In genomic region chr5:9451017-9451416, GRCh38 we compare ENCODE assay signal across 26 cellular contexts.
A peak's percentile ranks its signal among the peaks of the same experiment; 100 is the strongest.
DNase-seq lines count a peak whose midpoint lies in the region; ATAC-seq, FAIRE-seq and TF ChIP-seq lines count a peak whose summit lies in the region.
"Had no signal": no experiment of that assay in that cellular context is flagged by ENCODE, and none has a peak within 500 bp of the region (broad histone marks: within the 10 kb centered on the region; RNA-seq: fewer than 3 reads in every experiment).

No MANE protein-coding gene starts in this region.

- H3K36me3 Mint-ChIP-seq in astrocyte (ENCODE audit: low read depth, unreplicated experiment) = no peaks in the 10 kb centered on the region
- H3K36me3 Mint-ChIP-seq: CD14-positive monocyte; CD8-positive, alpha-beta memory T cell had no signal

- no peak overlapping the region for H3K4me3 Mint-ChIP-seq in astrocyte (ENCODE audit: unreplicated experiment)
- H3K4me3 Mint-ChIP-seq: CD14-positive monocyte; CD4-positive, alpha-beta T cell; CD8-positive, alpha-beta memory T cell; GM23338 had no signal

- intact Hi-C loops in left cardiac atrium (cut with DNase I) (no loop called here), PC-3 (cut with micrococcal nuclease) (no loop called here)

- H3K4me1 ChIP-seq in cardiac muscle cell (ENCODE audit: low read depth) (peaks cover 28% of the 10 kb centered on the region), astrocyte (ENCODE audit: insufficient read depth, low read length) (peaks cover 7% of the 10 kb centered on the region), PC-3 (ENCODE audit: insufficient read depth, low read length) (no peaks in the 10 kb centered on the region)
- H3K4me1 ChIP-seq: A549, BE2C had no signal

- CTCF ChIA-PET in PC-3 (lab: Charles Lee) = no interaction called here

- H3K9me3 Mint-ChIP-seq in astrocyte (ENCODE audit: unreplicated experiment) = no peaks in the 10 kb centered on the region
- H3K9me3 Mint-ChIP-seq: CD4-positive, alpha-beta T cell; GM23338 had no signal

- H3K4me3 ChIP-seq in cardiac muscle cell (no peak overlapping the region), astrocyte (ENCODE audit: insufficient read depth, low read depth, low read length) (no peak overlapping the region), PC-3 (ENCODE audit: low read length) (no peak overlapping the region)
- H3K4me3 ChIP-seq: A549; BLaER1 treated with 17β-estradiol and CSF1 and Interleukin-3, amounts not matched to agents 10 nM and 100 nM; GM12878; GM23338 had no signal

- H3K79me2 ChIP-seq in astrocyte (ENCODE audit: insufficient read depth, low read length) (peaks cover 3% of the 10 kb centered on the region), PC-3 (ENCODE audit: low read length) (no peaks in the 10 kb centered on the region)

- DNase-seq in cardiac muscle cell (ENCODE audit: low read depth in 1 of 2, low spot score in 1 of 2) = no peak
- DNase-seq in left cardiac atrium = no peak
- DNase-seq in astrocyte (ENCODE audit: low read depth) = no peak
- DNase-seq in foreskin melanocyte = peak; percentile 69
- peak; percentile 59 for DNase-seq in pons (ENCODE audit: low spot score)
- no peak for DNase-seq in PC-3
- DNase-seq: 8988T; ACHN; AML-193; BE2C; CD4-positive, alpha-beta T cell; CD8-positive, alpha-beta memory T cell; DMS 273 treated with DMSO at 0.1 percent for 48 hours; DMS79; EL; GDM1; HCEC 1CT had no signal

- H3K9ac ChIP-seq in astrocyte (ENCODE audit: low read length) (no peak overlapping the region), PC-3 (ENCODE audit: low read length) (no peak overlapping the region)
- H3K9ac ChIP-seq: BLaER1 treated with 17β-estradiol and CSF1 and Interleukin-3, amounts not matched to agents 10 nM and 100 nM had no signal

- H2AFZ ChIP-seq in astrocyte (ENCODE audit: low read depth, low read length) (no peak overlapping the region), PC-3 (ENCODE audit: low read length) (no peak overlapping the region)
- H2AFZ ChIP-seq: GM23338 had no signal

- H3K27ac ChIP-seq in cardiac muscle cell (peak overlapping the region; percentile 55), astrocyte (ENCODE audit: low read depth, low read length) (no peak overlapping the region), PC-3 (ENCODE audit: low read length) (no peak overlapping the region)
- H3K27ac ChIP-seq: A549; BLaER1 treated with 17β-estradiol and CSF1 and Interleukin-3, amounts not matched to agents 10 nM and 100 nM had no signal

- peak; percentile 20 for FAIRE-seq in astrocyte (lab: Jason Lieb, UNC)
- FAIRE-seq: A549, D721Med, GM12878, GM19239, H54 had no signal

- no TSS peak for BruUV-seq in PC-3 (replicated peaks; lab: Mats Ljungman, UMichigan)

- peaks cover 38% of the 10 kb centered on the region for H3K4me1 Mint-ChIP-seq in astrocyte (ENCODE audit: low read depth, unreplicated experiment)
- H3K4me1 Mint-ChIP-seq: CD8-positive, alpha-beta memory T cell had no signal

- peaks cover 27% of the 10 kb centered on the region for H4K20me1 ChIP-seq in astrocyte (ENCODE audit: insufficient read depth, low read length)
- H4K20me1 ChIP-seq in PC-3 (ENCODE audit: low read length) = no peaks in the 10 kb centered on the region
- H4K20me1 ChIP-seq: BLaER1 treated with 17β-estradiol and CSF1 and Interleukin-3, amounts not matched to agents 10 nM and 100 nM had no signal

- H3K27me3 Mint-ChIP-seq in astrocyte (ENCODE audit: low read depth, unreplicated experiment) = peaks cover 2% of the 10 kb centered on the region
- H3K27me3 Mint-ChIP-seq: CD4-positive, alpha-beta T cell; CD8-positive, alpha-beta memory T cell had no signal

- no peak overlapping the region for H3K27ac Mint-ChIP-seq in astrocyte (ENCODE audit: unreplicated experiment)
- H3K27ac Mint-ChIP-seq: CD14-positive monocyte; CD4-positive, alpha-beta T cell; CD8-positive, alpha-beta memory T cell; GM23338 had no signal

- TF ChIP-seq CTCF in cardiac muscle cell (IDR thresholded peaks at IDR 0.05; ENCODE audit: low read depth, low read length) (no peak), astrocyte (IDR thresholded peaks at IDR 0.05; ENCODE audit: insufficient read depth, low read depth, low read length) (no peak), PC-3 (conservative IDR thresholded peaks at IDR 0.05; ENCODE audit: low read depth, low read length) (no peak)

- no peaks in the 10 kb centered on the region for H3F3A ChIP-seq in PC-3 (ENCODE audit: low read length, unreplicated experiment)

- POLR2A ChIA-PET in PC-3 (lab: Charles Lee; ENCODE audit: unreplicated experiment) = interaction anchor here (0.7 kb wide), 1 partner anchor 627 kb away, joined by 4 read pairs; no protein-coding TSS in a partner anchor

- no peak overlapping the region for H3K4me2 ChIP-seq in astrocyte (ENCODE audit: low read length)
- no peak overlapping the region for H3K4me2 ChIP-seq in PC-3 (ENCODE audit: low read length)
- H3K4me2 ChIP-seq: A549; BLaER1 treated with 17β-estradiol and CSF1 and Interleukin-3, amounts not matched to agents 10 nM and 100 nM; GM23338 had no signal

- H3K9me3 ChIP-seq in cardiac muscle cell (ENCODE audit: low read depth) = no peaks in the 10 kb centered on the region
- H3K9me3 ChIP-seq in astrocyte (ENCODE audit: insufficient read depth, low read depth, low read length) = no peaks in the 10 kb centered on the region
- no peaks in the 10 kb centered on the region for H3K9me3 ChIP-seq in PC-3 (ENCODE audit: low read length)
- H3K9me3 ChIP-seq: A549, BE2C had no signal

- no peaks in the 10 kb centered on the region for H3K9me2 ChIP-seq in PC-3 (replicated peaks; ENCODE audit: low read length)

- H3K36me3 ChIP-seq in cardiac muscle cell (no peaks in the 10 kb centered on the region), astrocyte (ENCODE audit: insufficient read depth, low read length) (no peaks in the 10 kb centered on the region), PC-3 (ENCODE audit: low read depth, low read length) (no peaks in the 10 kb centered on the region)
- H3K36me3 ChIP-seq: BE2C; BLaER1 treated with 17β-estradiol and CSF1 and Interleukin-3, amounts not matched to agents 10 nM and 100 nM had no signal

- H3K27me3 ChIP-seq in cardiac muscle cell = no peaks in the 10 kb centered on the region
- H3K27me3 ChIP-seq in astrocyte (ENCODE audit: insufficient read depth, low read length) = peaks cover 24% of the 10 kb centered on the region
- H3K27me3 ChIP-seq in PC-3 (ENCODE audit: low read length) = no peaks in the 10 kb centered on the region
- H3K27me3 ChIP-seq: BE2C; BLaER1 treated with 17β-estradiol and CSF1 and Interleukin-3, amounts not matched to agents 10 nM and 100 nM had no signal

- ATAC-seq in left cardiac atrium (no peak), PC-3 (no peak), HG03139 (IDR thresholded peaks at IDR 0.05; ENCODE audit: unreplicated experiment) (no peak)
- ATAC-seq: A549, GM12878, GM23338 had no signal

Comparison
In these comparisons a context has a peak if more than half of its experiments do, and no peak if none do; other contexts are left out.
1. DNase-seq: peak in foreskin melanocyte (single experiment) and pons (single experiment); none in cardiac muscle cell (0 of 2), left cardiac atrium (single experiment), astrocyte (single experiment) and PC-3 (single experiment).